8 cellular contexts compared by ENCODE assay signal in the genomic region with DNA sequence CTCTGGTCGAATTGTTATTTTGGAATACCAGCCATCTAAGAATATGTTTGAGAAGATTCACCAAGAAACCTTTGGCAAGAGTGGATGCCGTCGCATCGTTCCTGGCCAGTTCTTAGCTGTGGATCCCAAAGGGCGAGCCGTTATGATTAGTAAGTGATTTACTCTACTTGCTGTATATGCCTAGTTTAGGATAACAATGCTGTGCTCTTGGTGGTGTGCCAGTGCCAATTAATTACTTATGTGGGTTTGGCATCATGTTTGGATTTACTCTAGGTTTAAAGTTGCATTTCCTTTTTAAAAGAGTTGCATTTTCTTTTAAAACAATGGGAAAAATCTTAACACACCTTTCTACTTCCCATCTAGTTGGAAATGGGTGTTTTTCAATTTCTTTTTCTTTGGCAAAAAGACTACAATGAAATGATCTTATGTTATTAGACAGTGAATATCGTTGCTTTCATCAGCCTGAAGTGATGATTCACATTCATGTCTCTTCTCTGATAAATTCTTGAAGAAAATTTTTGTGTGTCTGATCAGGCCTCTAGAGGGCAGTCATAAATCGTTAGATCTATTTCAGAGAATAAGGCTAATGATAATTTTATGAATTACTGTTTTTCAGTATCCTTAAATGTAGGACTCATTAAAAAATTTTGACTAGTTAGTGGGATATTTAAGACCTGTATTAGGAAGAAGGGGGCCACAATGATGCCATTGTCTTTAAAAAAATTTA. TPM values are rescaled to one million over a fixed set of nuclear protein-coding genes. Genes with fewer than 3 reads are reported as not detected.
DNase-seq lines count a peak whose midpoint lies in the region; ATAC-seq and TF ChIP-seq lines count a peak whose summit lies in the region.

No MANE protein-coding gene starts in this region.

- H3K27ac Mint-ChIP-seq in chondrocyte (ENCODE audit: unreplicated experiment) (peak overlapping the region; percentile 76), naive B cell (peak overlapping the region in 2 of 6 donors; percentile 50 to 68)

- peak; percentile 71 for TF ChIP-seq CTCF in 22Rv1 (IDR thresholded peaks at IDR 0.05)
- peak; percentile 73 for TF ChIP-seq CTCF in DOHH2 (IDR thresholded peaks at IDR 0.05; ENCODE audit: low read depth, low read length, poor library complexity, severe bottlenecking)
- TF ChIP-seq CTCF in OCI-LY3 (IDR thresholded peaks at IDR 0.05; ENCODE audit: low read depth, low read length) = peak; percentile 55
- TF ChIP-seq CTCF in chondrocyte (IDR thresholded peaks at IDR 0.05) = peak; percentile 90
- TF ChIP-seq CTCF in coronary artery (IDR thresholded peaks at IDR 0.05) = no peak

- H3K9me3 ChIP-seq in DOHH2 (ENCODE audit: control insufficient read depth, insufficient read depth, low read length) (no peaks in the 10 kb centered on the region), OCI-LY3 (ENCODE audit: insufficient read depth, low read length) (no peaks in the 10 kb centered on the region)

- peaks cover 41% of the 10 kb centered on the region for H3K4me1 Mint-ChIP-seq in chondrocyte (ENCODE audit: low read depth)
- peaks cover 22 to 40% (median 29%) of the 10 kb centered on the region in 3 donors for H3K4me1 Mint-ChIP-seq in naive B cell

- H3K4me1 ChIP-seq in DOHH2 (ENCODE audit: control insufficient read depth, low read length) = peaks cover 36% of the 10 kb centered on the region
- H3K4me1 ChIP-seq in OCI-LY3 (ENCODE audit: low read length) = peaks cover 25% of the 10 kb centered on the region

- H3K79me2 ChIP-seq in DOHH2 (ENCODE audit: control insufficient read depth, low read length) (peaks cover 100% of the 10 kb centered on the region), OCI-LY3 (ENCODE audit: low read length) (peaks cover 99% of the 10 kb centered on the region)

- peaks cover 27% of the 10 kb centered on the region for H3K36me3 Mint-ChIP-seq in chondrocyte (ENCODE audit: low read depth)
- peaks cover 15 to 25% of the 10 kb centered on the region in 2 donors for H3K36me3 Mint-ChIP-seq in naive B cell

- H3F3A ChIP-seq in DOHH2 (ENCODE audit: control insufficient read depth, insufficient read depth) = peaks cover 32% of the 10 kb centered on the region

- peak overlapping the region; percentile 35 for H3K4me2 ChIP-seq in DOHH2 (ENCODE audit: low read length)
- no peak overlapping the region for H3K4me2 ChIP-seq in OCI-LY3 (ENCODE audit: low read length)

- H3K27me3 ChIP-seq in DOHH2 (ENCODE audit: control insufficient read depth, low read length) (no peaks in the 10 kb centered on the region), OCI-LY3 (ENCODE audit: low read depth, low read length) (no peaks in the 10 kb centered on the region)

- H2AFZ ChIP-seq in OCI-LY3 (ENCODE audit: low read depth, low read length) = no peak overlapping the region

- H3K27ac ChIP-seq in 22Rv1 = no peak overlapping the region
- no peak overlapping the region for H3K27ac ChIP-seq in DOHH2 (ENCODE audit: low read depth, low read length)
- no peak overlapping the region for H3K27ac ChIP-seq in OCI-LY3 (ENCODE audit: low read length)
- H3K27ac ChIP-seq in coronary artery = no peak overlapping the region

- peak overlapping the region; percentile 25 for H3K4me3 Mint-ChIP-seq in chondrocyte (ENCODE audit: unreplicated experiment)
- peak overlapping the region in 1 of 8 donors; percentile 75 for H3K4me3 Mint-ChIP-seq in naive B cell

- peaks cover 100% of the 10 kb centered on the region for H3K36me3 ChIP-seq in DOHH2 (ENCODE audit: control insufficient read depth, low read length)
- H3K36me3 ChIP-seq in OCI-LY3 (replicated peaks; ENCODE audit: low read depth, low read length) = peaks cover 64% of the 10 kb centered on the region

- H3K27me3 Mint-ChIP-seq in chondrocyte (ENCODE audit: low read depth) = no peaks in the 10 kb centered on the region
- H3K27me3 Mint-ChIP-seq in naive B cell = no peaks in the 10 kb centered on the region

- H3K9me2 ChIP-seq in DOHH2 (replicated peaks; ENCODE audit: control insufficient read depth, low read length) = no peaks in the 10 kb centered on the region

- ATAC-seq in naive B cell (ENCODE audit: low read depth in 2 of 2) (no peak), HG03196 (IDR thresholded peaks at IDR 0.05; ENCODE audit: unreplicated experiment) (no peak)

- H3K4me3 ChIP-seq in DOHH2 (ENCODE audit: low read length) (peak overlapping the region; percentile 2; the same call in 1 of the 2 replicates), OCI-LY3 (ENCODE audit: low read length) (no peak overlapping the region), coronary artery (no peak overlapping the region)

- DNase-seq in chondrocyte (ENCODE audit: low spot score) (no peak), naive B cell (peak; percentile 15), coronary artery (ENCODE audit: low spot score) (no peak), mucosa of gallbladder (ENCODE audit: low spot score) (no peak)

- H3K9ac ChIP-seq in OCI-LY3 (ENCODE audit: low read length) = no peak overlapping the region

- no peaks in the 10 kb centered on the region for H3K9me3 Mint-ChIP-seq in chondrocyte (ENCODE audit: low read depth)
- no peaks in the 10 kb centered on the region for H3K9me3 Mint-ChIP-seq in naive B cell

- H4K20me1 ChIP-seq in DOHH2 (ENCODE audit: control insufficient read depth, insufficient read depth, low read depth, low read length) (peaks cover 54% of the 10 kb centered on the region), OCI-LY3 (ENCODE audit: insufficient read depth, low read length) (peaks cover 81% of the 10 kb centered on the region)

RNA-seq across cellular contexts. Expression of a gene that starts 5.6 kb away (rescaled TPM):
- total RNA-seq in chondrocyte (182 to 262 TPM (median 186 TPM) in 3 replicates), mucosa of gallbladder (225 TPM)
- polyA plus RNA-seq in naive B cell (ENCODE audit: low read depth in 6 of 6) = 100 to 1,000 TPM in 1 of 6 donors, 10 to 100 TPM in 5; 29.3 to 136 (median 74.0) TPM

RNA-seq across cellular contexts. Expression of a gene that starts 5.9 kb away (rescaled TPM):
- total RNA-seq in chondrocyte (48.4 to 65.1 TPM (median 49.8 TPM) in 3 replicates), mucosa of gallbladder (59.7 TPM)
- 10 to 100 TPM; 41.7 to 83.4 (median 51.2) TPM for polyA plus RNA-seq in naive B cell (ENCODE audit: low read depth in 6 of 6)
